Comparison of ENCODE assay signal across 2 cellular contexts in the genomic region with DNA sequence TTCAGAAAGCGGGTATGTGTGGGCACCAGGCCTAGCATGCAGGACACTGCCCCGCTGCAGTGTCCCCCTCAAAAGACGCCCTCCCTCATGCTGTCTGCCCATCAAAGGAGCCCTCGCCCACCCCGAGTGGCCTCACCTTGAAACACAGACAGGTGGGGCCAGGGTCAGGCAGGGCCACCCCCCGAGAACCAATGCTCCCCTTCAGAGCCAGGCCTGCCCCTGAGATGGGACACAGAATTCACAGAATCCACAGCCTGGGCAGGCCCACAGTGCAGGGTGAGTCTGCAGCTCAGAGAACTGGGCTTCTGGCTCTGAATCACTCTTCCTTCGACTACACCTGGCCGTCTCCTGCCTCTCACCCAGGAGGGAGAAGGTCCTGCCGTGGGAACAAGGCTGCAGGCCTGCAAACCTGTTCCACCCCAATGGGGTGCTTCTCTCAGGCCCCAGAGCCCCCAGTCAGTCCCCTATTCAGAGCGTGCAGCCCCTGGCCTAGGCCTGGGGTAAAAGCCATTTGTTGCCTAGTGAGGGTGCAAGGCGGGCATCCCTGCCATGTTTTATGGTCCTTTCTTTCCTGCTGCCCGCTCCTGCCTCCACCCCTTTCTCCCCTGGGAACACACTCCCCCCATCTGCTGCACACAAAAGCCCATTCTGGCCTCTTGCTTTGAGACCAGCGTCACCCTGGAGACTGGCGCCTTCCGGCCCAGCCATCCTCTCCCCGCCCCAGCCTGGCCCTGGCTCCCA.
TF ChIP-seq lines count a peak whose summit lies in the region.

No MANE protein-coding gene starts in this region.

TF ChIP-seq in A549, 52 proteins besides CTCF, POLR2A, EP300 and RAD21 (continued from another document):
- TF ChIP-seq MYC (IDR thresholded peaks at IDR 0.05; ENCODE audit: borderline replicate concordance, low read length) (no peak), KDM5A (IDR thresholded peaks at IDR 0.05) (no peak), MAFK (IDR thresholded peaks at IDR 0.05; ENCODE audit: partially characterized antibody) (no peak), EHMT2 (IDR thresholded peaks at IDR 0.05; ENCODE audit: low read depth) (no peak), CBX8 (IDR thresholded peaks at IDR 0.05) (no peak), RCOR1 (IDR thresholded peaks at IDR 0.05; ENCODE audit: low read depth, low read length) (no peak), NFE2L2 (conservative IDR thresholded peaks at IDR 0.05; ENCODE audit: low read length) (no peak), HOXB13 (CRISPR knock-in tag; IDR thresholded peaks at IDR 0.05; ENCODE audit: low read depth) (no peak)

TF ChIP-seq in GM23338, 12 proteins besides CTCF, POLR2A, EP300 and RAD21 (continued from another document):
- TF ChIP-seq, protein P1, sequence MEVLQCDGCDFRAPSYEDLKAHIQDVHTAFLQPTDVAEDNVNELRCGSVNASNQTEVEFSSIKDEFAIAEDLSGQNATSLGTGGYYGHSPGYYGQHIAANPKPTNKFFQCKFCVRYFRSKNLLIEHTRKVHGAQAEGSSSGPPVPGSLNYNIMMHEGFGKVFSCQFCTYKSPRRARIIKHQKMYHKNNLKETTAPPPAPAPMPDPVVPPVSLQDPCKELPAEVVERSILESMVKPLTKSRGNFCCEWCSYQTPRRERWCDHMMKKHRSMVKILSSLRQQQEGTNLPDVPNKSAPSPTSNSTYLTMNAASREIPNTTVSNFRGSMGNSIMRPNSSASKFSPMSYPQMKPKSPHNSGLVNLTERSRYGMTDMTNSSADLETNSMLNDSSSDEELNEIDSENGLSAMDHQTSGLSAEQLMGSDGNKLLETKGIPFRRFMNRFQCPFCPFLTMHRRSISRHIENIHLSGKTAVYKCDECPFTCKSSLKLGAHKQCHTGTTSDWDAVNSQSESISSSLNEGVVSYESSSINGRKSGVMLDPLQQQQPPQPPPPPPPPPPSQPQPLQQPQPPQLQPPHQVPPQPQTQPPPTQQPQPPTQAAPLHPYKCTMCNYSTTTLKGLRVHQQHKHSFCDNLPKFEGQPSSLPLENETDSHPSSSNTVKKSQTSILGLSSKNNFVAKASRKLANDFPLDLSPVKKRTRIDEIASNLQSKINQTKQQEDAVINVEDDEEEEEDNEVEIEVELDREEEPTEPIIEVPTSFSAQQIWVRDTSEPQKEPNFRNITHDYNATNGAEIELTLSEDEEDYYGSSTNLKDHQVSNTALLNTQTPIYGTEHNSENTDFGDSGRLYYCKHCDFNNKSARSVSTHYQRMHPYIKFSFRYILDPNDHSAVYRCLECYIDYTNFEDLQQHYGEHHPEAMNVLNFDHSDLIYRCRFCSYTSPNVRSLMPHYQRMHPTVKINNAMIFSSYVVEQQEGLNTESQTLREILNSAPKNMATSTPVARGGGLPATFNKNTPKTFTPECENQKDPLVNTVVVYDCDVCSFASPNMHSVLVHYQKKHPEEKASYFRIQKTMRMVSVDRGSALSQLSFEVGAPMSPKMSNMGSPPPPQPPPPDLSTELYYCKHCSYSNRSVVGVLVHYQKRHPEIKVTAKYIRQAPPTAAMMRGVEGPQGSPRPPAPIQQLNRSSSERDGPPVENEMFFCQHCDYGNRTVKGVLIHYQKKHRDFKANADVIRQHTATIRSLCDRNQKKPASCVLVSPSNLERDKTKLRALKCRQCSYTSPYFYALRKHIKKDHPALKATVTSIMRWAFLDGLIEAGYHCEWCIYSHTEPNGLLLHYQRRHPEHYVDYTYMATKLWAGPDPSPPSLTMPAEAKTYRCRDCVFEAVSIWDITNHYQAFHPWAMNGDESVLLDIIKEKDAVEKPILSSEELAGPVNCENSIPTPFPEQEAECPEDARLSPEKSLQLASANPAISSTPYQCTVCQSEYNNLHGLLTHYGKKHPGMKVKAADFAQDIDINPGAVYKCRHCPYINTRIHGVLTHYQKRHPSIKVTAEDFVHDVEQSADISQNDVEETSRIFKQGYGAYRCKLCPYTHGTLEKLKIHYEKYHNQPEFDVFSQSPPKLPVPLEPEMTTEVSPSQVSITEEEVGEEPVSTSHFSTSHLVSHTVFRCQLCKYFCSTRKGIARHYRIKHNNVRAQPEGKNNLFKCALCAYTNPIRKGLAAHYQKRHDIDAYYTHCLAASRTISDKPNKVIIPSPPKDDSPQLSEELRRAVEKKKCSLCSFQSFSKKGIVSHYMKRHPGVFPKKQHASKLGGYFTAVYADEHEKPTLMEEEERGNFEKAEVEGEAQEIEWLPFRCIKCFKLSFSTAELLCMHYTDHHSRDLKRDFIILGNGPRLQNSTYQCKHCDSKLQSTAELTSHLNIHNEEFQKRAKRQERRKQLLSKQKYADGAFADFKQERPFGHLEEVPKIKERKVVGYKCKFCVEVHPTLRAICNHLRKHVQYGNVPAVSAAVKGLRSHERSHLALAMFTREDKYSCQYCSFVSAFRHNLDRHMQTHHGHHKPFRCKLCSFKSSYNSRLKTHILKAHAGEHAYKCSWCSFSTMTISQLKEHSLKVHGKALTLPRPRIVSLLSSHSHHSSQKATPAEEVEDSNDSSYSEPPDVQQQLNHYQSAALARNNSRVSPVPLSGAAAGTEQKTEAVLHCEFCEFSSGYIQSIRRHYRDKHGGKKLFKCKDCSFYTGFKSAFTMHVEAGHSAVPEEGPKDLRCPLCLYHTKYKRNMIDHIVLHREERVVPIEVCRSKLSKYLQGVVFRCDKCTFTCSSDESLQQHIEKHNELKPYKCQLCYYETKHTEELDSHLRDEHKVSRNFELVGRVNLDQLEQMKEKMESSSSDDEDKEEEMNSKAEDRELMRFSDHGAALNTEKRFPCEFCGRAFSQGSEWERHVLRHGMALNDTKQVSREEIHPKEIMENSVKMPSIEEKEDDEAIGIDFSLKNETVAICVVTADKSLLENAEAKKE (CRISPR knock-in tag; IDR thresholded peaks at IDR 0.05): no peak
- TF ChIP-seq JUNB (IDR thresholded peaks at IDR 0.05; ENCODE audit: unreplicated experiment) (no peak), STAT1 (IDR thresholded peaks at IDR 0.05; ENCODE audit: unreplicated experiment) (no peak), NANOG (IDR thresholded peaks at IDR 0.05; ENCODE audit: borderline replicate concordance) (no peak)
- TF ChIP-seq, protein P2, sequence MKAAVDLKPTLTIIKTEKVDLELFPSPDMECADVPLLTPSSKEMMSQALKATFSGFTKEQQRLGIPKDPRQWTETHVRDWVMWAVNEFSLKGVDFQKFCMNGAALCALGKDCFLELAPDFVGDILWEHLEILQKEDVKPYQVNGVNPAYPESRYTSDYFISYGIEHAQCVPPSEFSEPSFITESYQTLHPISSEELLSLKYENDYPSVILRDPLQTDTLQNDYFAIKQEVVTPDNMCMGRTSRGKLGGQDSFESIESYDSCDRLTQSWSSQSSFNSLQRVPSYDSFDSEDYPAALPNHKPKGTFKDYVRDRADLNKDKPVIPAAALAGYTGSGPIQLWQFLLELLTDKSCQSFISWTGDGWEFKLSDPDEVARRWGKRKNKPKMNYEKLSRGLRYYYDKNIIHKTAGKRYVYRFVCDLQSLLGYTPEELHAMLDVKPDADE (IDR thresholded peaks at IDR 0.05): no peak
